16 cellular contexts compared by ENCODE assay signal in the genomic region with DNA sequence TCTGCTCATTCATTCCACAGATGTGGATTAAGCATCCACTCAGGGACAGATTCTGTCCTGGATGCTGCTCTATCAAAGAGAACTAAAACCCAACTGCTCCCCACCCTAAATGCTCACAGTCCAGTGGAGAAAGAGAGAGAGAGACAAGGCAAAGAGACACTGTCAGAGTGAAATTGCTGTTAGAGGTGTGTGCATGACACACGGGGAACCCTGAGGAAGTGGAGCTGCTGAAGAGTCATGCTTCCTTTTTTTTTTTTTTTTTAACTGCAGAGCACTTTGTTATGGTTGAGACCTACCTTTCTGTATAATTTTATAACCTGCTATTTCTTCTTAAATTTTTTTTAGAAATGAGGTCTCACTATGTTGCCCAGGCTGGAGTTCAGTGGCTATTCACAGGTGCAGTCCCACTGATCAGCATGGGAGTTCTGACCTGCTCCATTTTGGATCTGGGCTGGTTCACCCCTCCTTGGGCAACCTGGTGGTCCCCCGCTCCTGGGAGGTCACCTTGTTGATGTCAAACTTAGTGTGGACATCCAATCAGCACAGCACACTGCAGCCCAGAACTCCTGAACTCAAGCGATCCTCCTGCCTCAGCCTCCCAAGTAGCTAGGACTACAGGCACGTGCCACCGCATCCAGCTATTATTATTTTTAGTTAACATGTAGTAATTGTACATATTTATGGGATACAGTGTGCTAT. TPM values are rescaled to one million over a fixed set of nuclear protein-coding genes. Genes with fewer than 3 reads are reported as not detected.
DNase-seq lines count a peak whose midpoint lies in the region; ATAC-seq, FAIRE-seq and TF ChIP-seq lines count a peak whose summit lies in the region.
"Had no signal": no experiment of that assay in that cellular context is flagged by ENCODE, and none has a peak within 500 bp of the region (broad histone marks: within the 10 kb centered on the region; RNA-seq: fewer than 3 reads in every experiment).

No MANE protein-coding gene starts in this region.

- H2AK5ac ChIP-seq in H9 (ENCODE audit: insufficient read length, low read length), result no peak overlapping the region

- no peak overlapping the region for H2BK5ac ChIP-seq in H9 (ENCODE audit: insufficient read length, low read length)

- no peaks in the 10 kb centered on the region for H3K27me3 Mint-ChIP-seq in activated CD4-positive, alpha-beta T cell treated with anti-CD3 and anti-CD28 coated beads, Interleukin-2, amount 10 ng/mL, durations not matched to agents 24 days and 14 days
- no peaks in the 10 kb centered on the region for H3K27me3 Mint-ChIP-seq in T-helper 2 cell treated with Interferon-gamma antibody and Interleukin-4, amounts not matched to agents 5 μg/mL and 100 μg/mL, for 36 hours (ENCODE audit: low read depth)
- H3K27me3 Mint-ChIP-seq in natural killer cell (ENCODE audit: low read depth in 2 of 2) (no peaks in the 10 kb centered on the region), H9 (ENCODE audit: low read depth) (peaks cover 2% of the 10 kb centered on the region; the same call in 1 of the 2 replicates)

- H3K4me2 ChIP-seq in H9 (ENCODE audit: insufficient read depth, insufficient read length, low read length), result no peak overlapping the region

- intact Hi-C loops in activated CD4-positive, alpha-beta T cell treated with anti-CD3 and anti-CD28 coated beads, Interleukin-2, amount 10 ng/mL, durations not matched to agents 24 days and 14 days (cut with micrococcal nuclease), result loop anchor here (1.0 to 10.0 kb wide), 3 partner anchors 12 to 518 kb away; no protein-coding TSS in a partner anchor
- intact Hi-C loops in natural killer cell (cut with micrococcal nuclease), result no loop called here

- H3K79me1 ChIP-seq in H9 (ENCODE audit: insufficient read depth, low read depth, low read length, poor library complexity, severe bottlenecking), result no peaks in the 10 kb centered on the region

- H2BK15ac ChIP-seq in H9 (ENCODE audit: low read depth, low read length), result no peak overlapping the region

- no peak overlapping the region for H2BK20ac ChIP-seq in H9 (ENCODE audit: low read depth, low read length, poor library complexity, severe bottlenecking)

- H3T11ph ChIP-seq in H9 (ENCODE audit: low read length), result no peak overlapping the region

- no peak overlapping the region for H3K27ac ChIP-seq in H9 (ENCODE audit: insufficient read length, low read depth, low read length)

- no peak for FAIRE-seq in urothelium cell line (lab: Jason Lieb, UNC)
- FAIRE-seq: endometrium had no signal

- no peak overlapping the region for H3K9ac ChIP-seq in H9 (ENCODE audit: extremely low read depth, insufficient read length, low read length)

- peak; percentile 76 for DNase-seq in activated CD4-positive, alpha-beta T cell treated with anti-CD3 and anti-CD28 coated beads, Interleukin-2, amount 10 ng/mL, durations not matched to agents 24 days and 14 days
- DNase-seq in activated CD4-positive, alpha-beta T cell treated with anti-CD3 and anti-CD28 coated beads for 4 hours, result no peak
- peak; percentile 48 for DNase-seq in GM20000 (ENCODE audit: low spot score)
- DNase-seq in T-helper 2 cell treated with Interferon-gamma antibody and Interleukin-4, amounts not matched to agents 5 μg/mL and 100 μg/mL, for 36 hours (ENCODE audit: low spot score), result no peak
- DNase-seq in natural killer cell, result no peak
- DNase-seq in H9, result no peak
- DNase-seq in urothelium cell line (ENCODE audit: low spot score), result no peak
- DNase-seq: cerebellar nuclear complex, foreskin melanocyte, NCI-H187, NCI-H524 had no signal

- H4K20me1 ChIP-seq in H9 (ENCODE audit: control insufficient read depth, insufficient read depth, insufficient read length), result no peaks in the 10 kb centered on the region

- peak; percentile 52 to 76 (median 59) for ATAC-seq in natural killer cell
- no peak for ATAC-seq in HG03280 (IDR thresholded peaks at IDR 0.05; ENCODE audit: unreplicated experiment)

- H3K4ac ChIP-seq in H9 (ENCODE audit: low read depth, low read length), result no peak overlapping the region

- no peak overlapping the region for H3K14ac ChIP-seq in H9 (ENCODE audit: insufficient read depth, low read length)

- no peak overlapping the region for H3K56ac ChIP-seq in H9 (ENCODE audit: insufficient read length, low read depth, low read length)

- no peak overlapping the region for H4K5ac ChIP-seq in H9 (ENCODE audit: insufficient read length, low read depth, low read length)

- no peak overlapping the region for H2BK12ac ChIP-seq in H9 (ENCODE audit: insufficient read length, low read depth, low read length)

- peak overlapping the region; percentile 62 for H3K4me3 Mint-ChIP-seq in activated CD4-positive, alpha-beta T cell treated with anti-CD3 and anti-CD28 coated beads, Interleukin-2, amount 10 ng/mL, durations not matched to agents 24 days and 14 days
- no peak overlapping the region for H3K4me3 Mint-ChIP-seq in T-helper 2 cell treated with Interferon-gamma antibody and Interleukin-4, amounts not matched to agents 5 μg/mL and 100 μg/mL, for 36 hours
- H3K4me3 Mint-ChIP-seq in natural killer cell, result no peak overlapping the region
- no peak overlapping the region for H3K4me3 Mint-ChIP-seq in H9

- H3K4me1 Mint-ChIP-seq in activated CD4-positive, alpha-beta T cell treated with anti-CD3 and anti-CD28 coated beads, Interleukin-2, amount 10 ng/mL, durations not matched to agents 24 days and 14 days, result peaks cover 24% of the 10 kb centered on the region
- H3K4me1 Mint-ChIP-seq in T-helper 2 cell treated with Interferon-gamma antibody and Interleukin-4, amounts not matched to agents 5 μg/mL and 100 μg/mL, for 36 hours (ENCODE audit: low read depth), result peaks cover 32% of the 10 kb centered on the region
- H3K4me1 Mint-ChIP-seq in natural killer cell (peaks cover 21 to 38% of the 10 kb centered on the region in 2 donors), H9 (peaks cover 5 to 8% of the 10 kb centered on the region in 2 experiments)

- H4K8ac ChIP-seq in H9 (replicated peaks; ENCODE audit: insufficient read length, low read depth, low read length), result no peak overlapping the region

- peaks cover 7% of the 10 kb centered on the region for H3K9me3 Mint-ChIP-seq in activated CD4-positive, alpha-beta T cell treated with anti-CD3 and anti-CD28 coated beads, Interleukin-2, amount 10 ng/mL, durations not matched to agents 24 days and 14 days
- peaks cover 9% of the 10 kb centered on the region for H3K9me3 Mint-ChIP-seq in T-helper 2 cell treated with Interferon-gamma antibody and Interleukin-4, amounts not matched to agents 5 μg/mL and 100 μg/mL, for 36 hours
- H3K9me3 Mint-ChIP-seq in natural killer cell (peaks cover 0 to 2% of the 10 kb centered on the region in 2 donors), H9 (peaks cover 6 to 7% of the 10 kb centered on the region in 2 experiments; a peak in 2 of 5 replicates)

- no peak overlapping the region for H4K91ac ChIP-seq in H9 (ENCODE audit: insufficient read length, low read depth, low read length)

- H3K27ac Mint-ChIP-seq in activated CD4-positive, alpha-beta T cell treated with anti-CD3 and anti-CD28 coated beads, Interleukin-2, amount 10 ng/mL, durations not matched to agents 24 days and 14 days, result peak overlapping the region; percentile 89
- peak overlapping the region; percentile 43 for H3K27ac Mint-ChIP-seq in T-helper 2 cell treated with Interferon-gamma antibody and Interleukin-4, amounts not matched to agents 5 μg/mL and 100 μg/mL, for 36 hours
- peak overlapping the region in 1 of 2 donors; percentile 42 for H3K27ac Mint-ChIP-seq in natural killer cell
- H3K27ac Mint-ChIP-seq in H9, result no peak overlapping the region

- H3K79me2 ChIP-seq in H9 (ENCODE audit: insufficient read depth, low read length), result no peaks in the 10 kb centered on the region

- H3K18ac ChIP-seq in H9 (ENCODE audit: insufficient read length, low read depth, low read length), result no peak overlapping the region

- WGBS in H9 (ENCODE audit: extremely low coverage, insufficient read length, low lambda C conversion rate), result no CpG with 5 or more reads among the region's 5 CpGs

- H3K4me1 ChIP-seq in H9 (ENCODE audit: insufficient read depth, low read length), result no peaks in the 10 kb centered on the region

- no peaks in the 10 kb centered on the region for H3K27me3 ChIP-seq in H9 (ENCODE audit: insufficient read depth, low read length)

- TF ChIP-seq CTCF in GM20000 (IDR thresholded peaks at IDR 0.05; ENCODE audit: extremely low read depth, missing control alignments) (no peak), natural killer cell (IDR thresholded peaks at IDR 0.05) (no peak), H9 (conservative IDR thresholded peaks at IDR 0.05) (no peak)

- no peak overlapping the region for H2AFZ ChIP-seq in H9 (ENCODE audit: low read length)

- no peaks in the 10 kb centered on the region for H3K9me3 ChIP-seq in H9 (ENCODE audit: control insufficient read depth, low read depth, low read length)

- no peaks in the 10 kb centered on the region for H3K23me2 ChIP-seq in H9 (ENCODE audit: insufficient read length, low read depth, low read length, poor library complexity, severe bottlenecking)

- H3K23ac ChIP-seq in H9 (ENCODE audit: insufficient read length, low read depth, low read length), result no peak overlapping the region

- H2BK120ac ChIP-seq in H9 (ENCODE audit: low read depth, low read length, poor library complexity, severe bottlenecking), result no peak overlapping the region

- no peaks in the 10 kb centered on the region for H3K36me3 Mint-ChIP-seq in activated CD4-positive, alpha-beta T cell treated with anti-CD3 and anti-CD28 coated beads, Interleukin-2, amount 10 ng/mL, durations not matched to agents 24 days and 14 days (ENCODE audit: low read depth)
- peaks cover 2% of the 10 kb centered on the region for H3K36me3 Mint-ChIP-seq in T-helper 2 cell treated with Interferon-gamma antibody and Interleukin-4, amounts not matched to agents 5 μg/mL and 100 μg/mL, for 36 hours (ENCODE audit: low read depth)
- H3K36me3 Mint-ChIP-seq in natural killer cell (no peaks in the 10 kb centered on the region), H9 (ENCODE audit: insufficient read depth in 1 of 3, low read depth in 3 of 3) (peaks cover 0 to 6% (median 4%) of the 10 kb centered on the region in 3 experiments; a peak in 2 of 7 replicates)

RNA-seq across cellular contexts. Expression of a gene that starts 18.2 kb away (rescaled TPM):
- 182 and 186 TPM in 2 replicates for total RNA-seq in activated CD4-positive, alpha-beta T cell treated with anti-CD3 and anti-CD28 coated beads, Interleukin-2, amount 10 ng/mL, durations not matched to agents 24 days and 14 days
- total RNA-seq in natural killer cell (100 to 1,000 TPM; 218 to 316 (median 228) TPM), H9 (2021) (1.1 and 1.8 TPM in 2 replicates)
- total RNA-seq: A673, myocyte, RPMI7951 had no signal

RNA-seq across cellular contexts. Expression of a gene that starts 45.2 kb away (rescaled TPM):
- total RNA-seq in activated CD4-positive, alpha-beta T cell treated with anti-CD3 and anti-CD28 coated beads, Interleukin-2, amount 10 ng/mL, durations not matched to agents 24 days and 14 days, result 35.1 and 40.5 TPM in 2 replicates
- total RNA-seq in natural killer cell, result 10 to 100 TPM; 24.1 to 30.0 (median 25.0) TPM
- total RNA-seq in H9 (2021), result 134 and 139 TPM in 2 replicates

Comparison
In these comparisons a context has a peak if more than half of its experiments do, and no peak if none do; other contexts are left out.
1. DNase-seq: peak in activated CD4-positive, alpha-beta T cell treated with anti-CD3 and anti-CD28 coated beads, Interleukin-2, amount 10 ng/mL, durations not matched to agents 24 days and 14 days (single experiment) and GM20000 (single experiment); none in activated CD4-positive, alpha-beta T cell treated with anti-CD3 and anti-CD28 coated beads for 4 hours (0 of 2), T-helper 2 cell treated with Interferon-gamma antibody and Interleukin-4, amounts not matched to agents 5 μg/mL and 100 μg/mL, for 36 hours (single experiment), natural killer cell (single experiment), H9 (single experiment) and urothelium cell line (single experiment).
2. H3K27ac Mint-ChIP-seq: peak in activated CD4-positive, alpha-beta T cell treated with anti-CD3 and anti-CD28 coated beads, Interleukin-2, amount 10 ng/mL, durations not matched to agents 24 days and 14 days (single experiment) and T-helper 2 cell treated with Interferon-gamma antibody and Interleukin-4, amounts not matched to agents 5 μg/mL and 100 μg/mL, for 36 hours (single experiment); none in H9 (0 of 3).
3. RNA of a gene that starts 18.2 kb away (total RNA-seq): 218 to 316 TPM in natural killer cell and 182 to 186 TPM in activated CD4-positive, alpha-beta T cell treated with anti-CD3 and anti-CD28 coated beads, Interleukin-2, amount 10 ng/mL, durations not matched to agents 24 days and 14 days; 1.1 to 1.8 TPM in H9; every median in the first group is over 10 times any median in the second.